Comparison of ENCODE assay signal across 23 cellular contexts in the genomic region with DNA sequence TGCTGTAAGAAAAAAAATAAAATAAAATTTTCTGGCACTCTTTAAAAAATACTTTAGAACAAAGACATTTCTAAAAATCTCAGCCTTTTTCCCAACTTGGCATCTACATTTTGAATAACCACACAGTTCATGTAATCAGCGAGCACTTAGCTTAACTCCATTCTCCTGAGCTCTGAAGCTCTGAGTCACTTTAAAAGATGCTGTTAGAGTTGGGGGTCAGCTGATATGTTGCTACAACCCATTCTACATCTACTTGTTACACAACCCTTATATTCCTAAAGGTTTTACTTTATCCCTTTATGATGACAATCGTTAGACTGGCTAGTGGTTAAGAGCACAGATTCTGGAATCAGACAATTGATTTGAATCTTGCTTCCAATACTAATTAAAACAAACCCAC. TPM values are rescaled to one million over a fixed set of nuclear protein-coding genes. Genes with fewer than 3 reads are reported as not detected.
DNase-seq lines count a peak whose midpoint lies in the region; TF ChIP-seq lines count a peak whose summit lies in the region.
"Had no signal": no experiment of that assay in that cellular context is flagged by ENCODE, and none has a peak within 500 bp of the region (broad histone marks: within the 10 kb centered on the region; RNA-seq: fewer than 3 reads in every experiment).

No MANE protein-coding gene starts in this region.

- DNase-seq in amniotic epithelial cell (ENCODE audit: low read depth) (peak; percentile 69), fibroblast of peridontal ligament (ENCODE audit: extremely low read depth) (peak; percentile 83), retinal pigment epithelial cell (ENCODE audit: low read depth) (peak; percentile 54), NCI-H82 (lab: John Stamatoyannopoulos, UW) (no peak), GDM1 (lab: John Stamatoyannopoulos, UW) (no peak), NCI-H2029 treated with DMSO at 0.1 percent for 48 hours (lab: John Stamatoyannopoulos, UW) (no peak), MG63 (no peak)
- DNase-seq: 8988T; activated CD4-positive, alpha-beta T cell treated with anti-CD3 and anti-CD28 coated beads for 4 hours; activated naive CD4-positive, alpha-beta T cell treated with anti-CD3 and anti-CD28 coated beads for 36 hours; activated T-cell treated with anti-CD3 and anti-CD28 coated beads, Interleukin-2, amount 50 U/mL, for 72 hours; effector CD8-positive, alpha-beta T cell; heart right ventricle; mucosa of descending colon; NCI-H1417; NCI-H2107; NCI-H510A; NK-92 treated with Interleukin-12 subunit alpha and Interleukin-12 subunit beta, amount 100 ng/mL, for 24 hours; SJCRH30; thyroid gland had no signal

- H2AFZ ChIP-seq in ACC112 (ENCODE audit: low read length, unreplicated experiment), result no peak overlapping the region

- no peak for TF ChIP-seq CTCF in retinal pigment epithelial cell (conservative IDR thresholded peaks at IDR 0.05; ENCODE audit: low read depth, low read length)

- H3K4me3 ChIP-seq in ACC112 (ENCODE audit: low read depth, low read length) (no peak overlapping the region), retinal pigment epithelial cell (ENCODE audit: low read length) (no peak overlapping the region), MG63 (no peak overlapping the region)
- H3K4me3 ChIP-seq: heart right ventricle, mucosa of descending colon, prostate gland, SJCRH30, smooth muscle cell, thyroid gland had no signal

- H3K79me2 ChIP-seq in ACC112 (ENCODE audit: control insufficient read depth, insufficient read depth, low read length, unreplicated experiment), result no peaks in the 10 kb centered on the region

- no peaks in the 10 kb centered on the region for H3K9me3 ChIP-seq in MG63
- H3K9me3 ChIP-seq: heart right ventricle, mucosa of descending colon, prostate gland, SJCRH30, thyroid gland had no signal

- no peaks in the 10 kb centered on the region for H3K27me3 ChIP-seq in ACC112 (ENCODE audit: insufficient read depth, low read length)
- H3K27me3 ChIP-seq in MG63, result no peaks in the 10 kb centered on the region
- H3K27me3 ChIP-seq: heart right ventricle, SJCRH30, thyroid gland had no signal

- H3K36me3 ChIP-seq in ACC112 (ENCODE audit: insufficient read depth, low read length) (no peaks in the 10 kb centered on the region), MG63 (no peaks in the 10 kb centered on the region)
- H3K36me3 ChIP-seq: heart right ventricle, prostate gland, SJCRH30, thyroid gland had no signal

- H3K27ac ChIP-seq in ACC112 (ENCODE audit: low read depth, low read length), result peak overlapping the region; percentile 47; the same call in 1 of the 2 replicates
- H3K27ac ChIP-seq: heart right ventricle, prostate gland, SJCRH30, thyroid gland had no signal

- H3K4me1 ChIP-seq in ACC112 (ENCODE audit: control insufficient read depth, insufficient read depth, low read length, unreplicated experiment), result peaks cover 15% of the 10 kb centered on the region
- H3K4me1 ChIP-seq: prostate gland, SJCRH30, thyroid gland had no signal

RNA-seq across cellular contexts. Expression of gene SLC41A2, which starts 48.3 kb away (rescaled TPM):
- 2.2 and 4.2 TPM in 2 replicates for total RNA-seq in MG63 (2014; rRNA removed; shearing (Covaris generic); ENCODE audit: low replicate concordance)

Comparison
In these comparisons a context has a peak if more than half of its experiments do, and no peak if none do; other contexts are left out.
1. DNase-seq: peak in amniotic epithelial cell (single experiment), fibroblast of peridontal ligament (single experiment) and retinal pigment epithelial cell (single experiment); none in NCI-H82 (single experiment), GDM1 (single experiment), NCI-H2029 treated with DMSO at 0.1 percent for 48 hours (single experiment) and MG63 (single experiment).